Comparison of ENCODE assay signal across 12 cellular contexts in the genomic region with DNA sequence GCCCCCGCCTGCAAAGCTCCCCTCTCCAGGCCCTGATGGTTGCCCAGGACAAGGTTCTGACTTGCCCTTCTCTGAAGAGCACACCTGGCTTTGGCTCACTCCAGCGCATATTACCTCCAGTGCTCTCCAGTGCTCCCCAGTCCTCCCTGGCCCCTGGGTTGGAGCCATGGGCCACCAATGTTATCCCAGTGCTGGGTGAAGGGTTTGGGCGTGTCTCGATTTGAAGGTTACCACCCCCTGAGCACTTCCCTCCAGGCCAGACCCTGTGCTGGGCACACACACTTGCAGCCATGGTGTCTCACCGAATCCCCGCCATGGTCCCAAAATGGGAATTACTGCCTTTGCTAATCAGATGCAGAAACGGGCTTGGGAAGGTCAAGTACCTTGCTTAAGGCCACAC. TPM values are rescaled to one million over a fixed set of nuclear protein-coding genes. Genes with fewer than 3 reads are reported as not detected.
"Had no signal": no experiment of that assay in that cellular context is flagged by ENCODE, and none has a peak within 500 bp of the region (broad histone marks: within the 10 kb centered on the region; RNA-seq: fewer than 3 reads in every experiment).

No MANE protein-coding gene starts in this region.

- H3K4me2 ChIP-seq: neural progenitor cell had no signal

- H3K27me3 Mint-ChIP-seq: activated CD4-positive, alpha-beta memory T cell treated with anti-CD3 and anti-CD28 coated beads for 36 hours; activated naive CD4-positive, alpha-beta T cell treated with anti-CD3 and anti-CD28 coated beads, Interleukin-2, amount 10 ng/mL, durations not matched to agents 7 days and 5 days had no signal

- H2AFZ ChIP-seq: neural progenitor cell had no signal

- H3K4me3 ChIP-seq: coronary artery, heart right ventricle, neural progenitor cell, pancreas, thyroid gland had no signal

- H3K36me3 ChIP-seq: neural progenitor cell had no signal

- H3K9ac ChIP-seq: neural progenitor cell had no signal

- FAIRE-seq: frontal cortex, islet of Langerhans, pancreas, small intestine had no signal

- H3K27me3 ChIP-seq: heart right ventricle, neural progenitor cell, pancreas, thyroid gland had no signal

- H3K9me3 Mint-ChIP-seq: activated CD4-positive, alpha-beta memory T cell treated with anti-CD3 and anti-CD28 coated beads for 36 hours; activated naive CD4-positive, alpha-beta T cell treated with anti-CD3 and anti-CD28 coated beads, Interleukin-2, amount 10 ng/mL, durations not matched to agents 7 days and 5 days; neural progenitor cell had no signal

- H3K4me3 Mint-ChIP-seq: activated CD4-positive, alpha-beta memory T cell treated with anti-CD3 and anti-CD28 coated beads for 36 hours; activated naive CD4-positive, alpha-beta T cell treated with anti-CD3 and anti-CD28 coated beads, Interleukin-2, amount 10 ng/mL, durations not matched to agents 7 days and 5 days; neural progenitor cell had no signal

- H3K27ac ChIP-seq: coronary artery, heart right ventricle, neural progenitor cell, pancreas, thyroid gland had no signal

- DNase-seq: activated CD4-positive, CD25-positive, alpha-beta regulatory T cell treated with anti-CD3 and anti-CD28 coated beads, Interleukin-2, amount 50 U/mL, for 72 hours had no signal

- H3K9me3 ChIP-seq: heart right ventricle, pancreas, thyroid gland had no signal

- H3K27ac Mint-ChIP-seq: activated CD4-positive, alpha-beta memory T cell treated with anti-CD3 and anti-CD28 coated beads for 36 hours; activated naive CD4-positive, alpha-beta T cell treated with anti-CD3 and anti-CD28 coated beads, Interleukin-2, amount 10 ng/mL, durations not matched to agents 7 days and 5 days had no signal

RNA-seq across cellular contexts. Expression of a gene that starts 47.1 kb away (rescaled TPM):
- total RNA-seq: fibroblast of lung, frontal cortex, heart right ventricle had no signal
- polyA plus RNA-seq: fibroblast of lung had no signal
